ENCODE assay signal across 1 cellular context in the genomic region with DNA sequence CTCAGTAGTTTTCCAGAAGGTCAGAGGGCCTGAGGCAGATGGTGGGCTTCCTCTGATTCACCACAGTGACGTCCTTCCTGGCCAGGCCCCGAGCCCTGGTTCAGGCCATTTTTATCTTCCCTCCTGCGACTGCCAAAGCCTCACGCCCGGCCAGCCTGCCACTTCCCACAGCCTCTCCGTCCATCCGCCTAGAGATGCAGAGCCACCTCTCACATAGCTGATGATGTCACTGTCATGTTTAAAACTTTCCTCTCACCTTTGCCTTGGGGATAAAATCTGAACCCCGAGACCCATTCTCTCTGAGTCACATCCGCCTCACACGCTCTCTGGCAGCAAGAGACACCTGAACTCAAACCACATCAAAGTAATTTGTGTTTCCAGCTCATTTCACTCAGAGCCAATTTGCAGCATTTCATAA.
TF ChIP-seq lines count a peak whose summit lies in the region.

No MANE protein-coding gene starts in this region.

TF ChIP-seq in WTC11, 78 proteins besides CTCF, POLR2A, EP300 and RAD21 (continued from another document):
- TF ChIP-seq, protein P1, sequence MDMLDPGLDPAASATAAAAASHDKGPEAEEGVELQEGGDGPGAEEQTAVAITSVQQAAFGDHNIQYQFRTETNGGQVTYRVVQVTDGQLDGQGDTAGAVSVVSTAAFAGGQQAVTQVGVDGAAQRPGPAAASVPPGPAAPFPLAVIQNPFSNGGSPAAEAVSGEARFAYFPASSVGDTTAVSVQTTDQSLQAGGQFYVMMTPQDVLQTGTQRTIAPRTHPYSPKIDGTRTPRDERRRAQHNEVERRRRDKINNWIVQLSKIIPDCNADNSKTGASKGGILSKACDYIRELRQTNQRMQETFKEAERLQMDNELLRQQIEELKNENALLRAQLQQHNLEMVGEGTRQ (CRISPR knock-in tag; IDR thresholded peaks at IDR 0.05), result no peak
- TF ChIP-seq ZNF263 (CRISPR knock-in tag; IDR thresholded peaks at IDR 0.05; ENCODE audit: low read depth) (no peak), TCF7 (CRISPR knock-in tag; IDR thresholded peaks at IDR 0.05; ENCODE audit: low read depth) (no peak), FOXJ3 (CRISPR knock-in tag; IDR thresholded peaks at IDR 0.05; ENCODE audit: borderline replicate concordance) (no peak)
